ENCODE assay signal across 1 cellular context in genomic region chr16:30570621-30571443, GRCh38.
A peak's percentile ranks its signal among the peaks of the same experiment; 100 is the strongest.
TF ChIP-seq lines count a peak whose summit lies in the region.

No MANE protein-coding gene starts in this region.

TF ChIP-seq in HEK293, 187 proteins besides CTCF, POLR2A, EP300 and RAD21 (continued from another document):
- TF ChIP-seq ZSCAN18 (tag by site-specific recombination; IDR thresholded peaks at IDR 0.05): no peak
- no peak for TF ChIP-seq KLF10 (tag by site-specific recombination; IDR thresholded peaks at IDR 0.05)
- peak; percentile 62; the same call in 1 of the 2 replicates for TF ChIP-seq PRDM4 (tag by site-specific recombination; IDR thresholded peaks at IDR 0.05)
- TF ChIP-seq REST (tag by site-specific recombination; IDR thresholded peaks at IDR 0.05): peak; percentile 98
- no peak for TF ChIP-seq ZNF600 (tag by site-specific recombination; IDR thresholded peaks at IDR 0.05)
- TF ChIP-seq ZNF354C (tag by site-specific recombination; IDR thresholded peaks at IDR 0.05; ENCODE audit: borderline replicate concordance, low read depth): peak; percentile 100
- peak; percentile 43; the same call in 1 of the 2 replicates for TF ChIP-seq ZNF23 (tag by site-specific recombination; IDR thresholded peaks at IDR 0.05; ENCODE audit: borderline replicate concordance)
TF ChIP-seq in HEK293: peak in this region for 86.
